In genomic region chr10:129685271-129685670, GRCh38 we compare ENCODE assay signal across 7 cellular contexts.
"Had no signal": no experiment of that assay in that cellular context is flagged by ENCODE, and none has a peak within 500 bp of the region (broad histone marks: within the 10 kb centered on the region; RNA-seq: fewer than 3 reads in every experiment).

No MANE protein-coding gene starts in this region.

- H3K9ac ChIP-seq: GM23248 had no signal

- DNase-seq: GM23248, GOT3, H7, HCEC 1CT had no signal

- H3K27me3 Mint-ChIP-seq: IgD-negative memory B cell had no signal

- H3K27ac ChIP-seq: GM23248, HL-60 had no signal

- H2AFZ ChIP-seq: GM23248 had no signal

- H3K27ac Mint-ChIP-seq: IgD-negative memory B cell had no signal

- H3K4me3 Mint-ChIP-seq: IgD-negative memory B cell had no signal

- H3K4me3 ChIP-seq: GM23248 had no signal

- ATAC-seq: HepG2 had no signal
